Comparison of ENCODE assay signal across 8 cellular contexts in the genomic region with DNA sequence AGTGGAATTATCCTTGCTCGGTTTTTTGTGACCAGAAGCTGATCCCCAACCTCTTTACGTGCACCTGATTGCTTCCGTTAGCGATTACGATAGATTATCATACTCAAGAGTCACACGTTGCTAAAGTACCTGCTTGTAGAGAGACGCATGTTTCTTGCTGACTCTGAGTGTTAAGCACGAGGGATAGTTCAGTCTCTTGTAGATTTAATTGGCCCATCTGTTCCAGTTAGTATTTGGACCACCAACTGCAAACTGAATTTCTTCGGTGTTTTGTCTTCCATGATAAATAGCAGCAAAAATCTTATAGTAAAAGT. TPM values are rescaled to one million over a fixed set of nuclear protein-coding genes. Genes with fewer than 3 reads are reported as not detected.
DNase-seq lines count a peak whose midpoint lies in the region; ATAC-seq and TF ChIP-seq lines count a peak whose summit lies in the region.

No MANE protein-coding gene starts in this region.

- no peaks in the 10 kb centered on the region for H3K27me3 ChIP-seq in BLaER1 treated with 17β-estradiol and CSF1 and Interleukin-3, amounts not matched to agents 10 nM and 100 nM
- H3K27me3 ChIP-seq in WERI-Rb-1 (ENCODE audit: insufficient read depth, low read depth, severe bottlenecking), result no peaks in the 10 kb centered on the region

- peaks cover 12 to 31% (median 21%) of the 10 kb centered on the region in 10 experiments for H3K4me1 ChIP-seq in BLaER1 treated with 17β-estradiol and CSF1 and Interleukin-3, amounts not matched to agents 10 nM and 100 nM

- peaks cover 9 to 12% of the 10 kb centered on the region in 2 donors for H3K36me3 Mint-ChIP-seq in stimulated activated naive B cell treated with anti-CD40 and anti-IgM and Interleukin-4, amounts not matched to agents 10 μg/mL and 1 μg/mL and 100 μg/mL, for 72 hours

- H3K4me1 Mint-ChIP-seq in stimulated activated naive B cell treated with anti-CD40 and anti-IgM and Interleukin-4, amounts not matched to agents 10 μg/mL and 1 μg/mL and 100 μg/mL, for 72 hours, result peaks cover 11 to 33% of the 10 kb centered on the region in 2 donors

- TF ChIP-seq CTCF in WERI-Rb-1 (IDR thresholded peaks at IDR 0.05; ENCODE audit: low read depth, low read length), result no peak

- H3K27ac Mint-ChIP-seq in stimulated activated naive B cell treated with anti-CD40 and anti-IgM and Interleukin-4, amounts not matched to agents 10 μg/mL and 1 μg/mL and 100 μg/mL, for 72 hours, result peak overlapping the region; percentile 93

- peaks cover 21 to 47% (median 28%) of the 10 kb centered on the region in 11 experiments; a peak in 21 of 22 replicates for H3K36me3 ChIP-seq in BLaER1 treated with 17β-estradiol and CSF1 and Interleukin-3, amounts not matched to agents 10 nM and 100 nM
- H3K36me3 ChIP-seq in WERI-Rb-1, result peaks cover 12% of the 10 kb centered on the region

- DNase-seq in WERI-Rb-1 (no peak), dermis blood vessel endothelial cell (no peak), globus pallidus (ENCODE audit: low spot score) (no peak)
- DNase-seq in stimulated activated naive B cell treated with anti-CD40 and anti-IgM and Interleukin-4, amounts not matched to agents 10 μg/mL and 1 μg/mL and 100 μg/mL, for 72 hours, result no peak

- H4K20me1 ChIP-seq in BLaER1 treated with 17β-estradiol and CSF1 and Interleukin-3, amounts not matched to agents 10 nM and 100 nM, result no peaks in the 10 kb centered on the region

- H3K4me3 ChIP-seq in BLaER1 treated with 17β-estradiol and CSF1 and Interleukin-3, amounts not matched to agents 10 nM and 100 nM, result peak overlapping the region; percentile 62 to 80 (median 74)
- peak overlapping the region; percentile 94 for H3K4me3 ChIP-seq in WERI-Rb-1 (ENCODE audit: low read depth, low read length)
- H3K4me3 ChIP-seq in iPS-11a (ENCODE audit: low read depth, low read length), result peak overlapping the region; percentile 92

- peak overlapping the region; percentile 82 to 97 (median 94) for H3K9ac ChIP-seq in BLaER1 treated with 17β-estradiol and CSF1 and Interleukin-3, amounts not matched to agents 10 nM and 100 nM

- H3K27ac ChIP-seq in BLaER1 treated with 17β-estradiol and CSF1 and Interleukin-3, amounts not matched to agents 10 nM and 100 nM, result peak overlapping the region; percentile 50 to 96 (median 94)
- H3K27ac ChIP-seq in WERI-Rb-1, result peak overlapping the region; percentile 89

- no peaks in the 10 kb centered on the region for H3K9me3 Mint-ChIP-seq in stimulated activated naive B cell treated with anti-CD40 and anti-IgM and Interleukin-4, amounts not matched to agents 10 μg/mL and 1 μg/mL and 100 μg/mL, for 72 hours

- H3K4me2 ChIP-seq in BLaER1 treated with 17β-estradiol and CSF1 and Interleukin-3, amounts not matched to agents 10 nM and 100 nM, result peak overlapping the region; percentile 77 to 88 (median 85)

- ATAC-seq in GM18909 (IDR thresholded peaks at IDR 0.05; ENCODE audit: poor library complexity, unreplicated experiment) (peak; percentile 21), HG03196 (IDR thresholded peaks at IDR 0.05; ENCODE audit: unreplicated experiment) (peak; percentile 15)
- peak; percentile 11 to 13 for ATAC-seq in stimulated activated naive B cell treated with anti-CD40 and anti-IgM and Interleukin-4, amounts not matched to agents 10 μg/mL and 1 μg/mL and 100 μg/mL, for 72 hours (replicated peaks)

- H3K27me3 Mint-ChIP-seq in stimulated activated naive B cell treated with anti-CD40 and anti-IgM and Interleukin-4, amounts not matched to agents 10 μg/mL and 1 μg/mL and 100 μg/mL, for 72 hours, result no peaks in the 10 kb centered on the region

- H3K9me3 ChIP-seq in BLaER1 treated with 17β-estradiol and CSF1 and Interleukin-3, amounts not matched to agents 10 nM and 100 nM (replicated peaks in 1 of 11), result no peaks in the 10 kb centered on the region
- H3K9me3 ChIP-seq in WERI-Rb-1 (ENCODE audit: severe bottlenecking), result no peaks in the 10 kb centered on the region

- H3K4me3 Mint-ChIP-seq in stimulated activated naive B cell treated with anti-CD40 and anti-IgM and Interleukin-4, amounts not matched to agents 10 μg/mL and 1 μg/mL and 100 μg/mL, for 72 hours, result peak overlapping the region; percentile 81 to 83

RNA-seq across cellular contexts. Expression of a gene that starts 0.5 kb away (rescaled TPM):
- total RNA-seq in dermis blood vessel endothelial cell, result 10.2 and 22.9 TPM in 2 replicates
